In the genomic region with DNA sequence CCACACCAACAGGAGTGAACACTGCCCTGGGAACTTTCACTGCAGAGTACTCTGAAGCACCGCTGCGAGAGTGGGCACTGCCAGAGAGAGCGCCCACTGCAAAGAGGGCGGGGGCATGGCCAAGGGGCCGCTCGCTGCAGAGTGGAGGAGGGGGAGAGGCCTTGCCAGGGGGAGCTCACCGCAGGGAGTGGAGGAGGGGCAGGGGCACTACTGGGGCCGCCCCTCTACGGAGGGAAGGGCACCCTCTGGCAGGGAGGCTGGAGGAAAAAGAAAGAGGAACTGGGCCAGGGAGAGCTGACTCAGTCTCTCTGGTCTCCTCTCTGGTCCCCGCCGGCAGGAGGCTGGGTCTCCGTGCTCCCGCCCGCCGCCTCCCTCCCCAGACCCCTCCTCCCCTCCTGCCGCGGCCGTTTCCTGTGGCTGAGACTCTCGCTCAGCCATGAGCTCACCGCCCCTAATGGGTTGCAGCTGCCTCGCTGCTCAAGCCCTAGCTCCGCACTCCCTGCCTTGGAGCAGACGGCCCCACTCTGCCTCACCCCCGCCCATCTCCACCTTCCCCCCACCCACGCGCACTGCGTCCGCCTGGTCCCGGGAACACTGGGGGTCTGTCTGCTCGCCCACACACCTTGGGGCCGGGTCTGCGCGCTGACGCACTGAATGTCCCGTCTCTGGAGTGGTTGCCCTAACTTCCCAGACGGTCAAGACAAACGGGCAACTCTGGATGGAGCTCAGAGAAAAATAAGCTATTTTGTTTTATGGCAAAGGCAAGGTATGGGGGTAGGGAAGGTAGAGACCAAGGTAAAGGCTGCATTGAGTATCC, we compare ENCODE assay signal across 8 cellular contexts. TPM values are rescaled to one million over a fixed set of nuclear protein-coding genes. Genes with fewer than 3 reads are reported as not detected.
DNase-seq lines count a peak whose midpoint lies in the region; ATAC-seq and FAIRE-seq lines count a peak whose summit lies in the region.

No MANE protein-coding gene starts in this region.

- H3K27me3 ChIP-seq in esophagus (ENCODE audit: control insufficient read depth in 1 of 2, insufficient read depth in 2 of 2, low read length in 2 of 2): peaks cover 0 to 3% of the 10 kb centered on the region in 2 donors

- H3K27ac ChIP-seq in esophagus (ENCODE audit: low read depth in 2 of 2, low read length in 1 of 2): peak overlapping the region; percentile 73 to 78

- ATAC-seq in HG03280 (IDR thresholded peaks at IDR 0.05; ENCODE audit: unreplicated experiment): peak; percentile 64

- H3K4me3 ChIP-seq in esophagus (ENCODE audit: low read depth in 1 of 2, low read length in 2 of 2): peak overlapping the region; percentile 52 to 60

- 1 to 2% methylated on average over 30 to 37 of the region's 37 CpGs for WGBS in esophagus, 2 donors

- H3K4me1 ChIP-seq in esophagus (ENCODE audit: control insufficient read depth in 2 of 2, insufficient read depth in 2 of 2, low read length in 1 of 2): peaks cover 0 to 6% of the 10 kb centered on the region in 2 donors

- peak; percentile 78 for FAIRE-seq in GM19239 (lab: Jason Lieb, UNC)

- DNase-seq in CD1c-positive myeloid dendritic cell (ENCODE audit: extremely low spot score) (peak; percentile 85), GM19239 (ENCODE audit: insufficient read length, low spot score) (peak; percentile 89), NCI-H510A (lab: John Stamatoyannopoulos, UW) (peak; percentile 73), midbrain (lab: John Stamatoyannopoulos, UW) (peak; percentile 80), stromal cell of bone marrow (ENCODE audit: low read depth) (peak; percentile 88)
- peak; percentile 7 to 11 for DNase-seq in activated CD4-positive, alpha-beta T cell treated with anti-CD3 and anti-CD28 coated beads, Interleukin-2, amount 50 U/mL, for 24 hours (ENCODE audit: low read depth in 1 of 2, low spot score in 1 of 2)

- no peaks in the 10 kb centered on the region for H3K9me3 ChIP-seq in esophagus (ENCODE audit: control insufficient read depth in 2 of 2, insufficient read depth in 1 of 2, low read depth in 1 of 2, low read length in 1 of 2)

- H3K36me3 ChIP-seq in esophagus (ENCODE audit: control insufficient read depth in 2 of 2, insufficient read depth in 2 of 2, low read length in 1 of 2): no peaks in the 10 kb centered on the region

RNA-seq across cellular contexts. Expression of gene ARHGEF40, which starts 1.3 kb away (rescaled TPM):
- polyA plus RNA-seq in esophagus: 1 to 10 TPM; 1.8 to 3.0 TPM

RNA-seq across cellular contexts. Expression of gene RNASE8, which starts 13.8 kb away (rescaled TPM):
- polyA plus RNA-seq in esophagus: not detected

RNA-seq across cellular contexts. Expression of gene ZNF219, which starts 27.0 kb away (rescaled TPM):
- 10 to 100 TPM; 39.9 to 42.2 TPM for polyA plus RNA-seq in esophagus

RNA-seq across cellular contexts. Expression of gene RNASE7, which starts 29.3 kb away (rescaled TPM):
- polyA plus RNA-seq in esophagus: 10 to 100 TPM; 33.9 to 92.8 TPM

RNA-seq across cellular contexts. Expression of gene TMEM253, which starts 29.4 kb away (rescaled TPM):
- polyA plus RNA-seq in esophagus: 1 to 10 TPM; 1.6 to 1.8 TPM

Comparison
In these comparisons a context has a peak if more than half of its experiments do, and no peak if none do; other contexts are left out.
1. Peak in every context shown above with its lines: DNase-seq, ATAC-seq, H3K4me3 ChIP-seq and H3K27ac ChIP-seq.
2. DNase-seq: peak in every context shown above with its lines; median percentile 89 in GM19239; 88 in stromal cell of bone marrow; 85 in CD1c-positive myeloid dendritic cell; 80 in midbrain; 73 in NCI-H510A; 9 in activated CD4-positive, alpha-beta T cell treated with anti-CD3 and anti-CD28 coated beads, Interleukin-2, amount 50 U/mL, for 24 hours.